36 cellular contexts compared by ENCODE assay signal in the genomic region with DNA sequence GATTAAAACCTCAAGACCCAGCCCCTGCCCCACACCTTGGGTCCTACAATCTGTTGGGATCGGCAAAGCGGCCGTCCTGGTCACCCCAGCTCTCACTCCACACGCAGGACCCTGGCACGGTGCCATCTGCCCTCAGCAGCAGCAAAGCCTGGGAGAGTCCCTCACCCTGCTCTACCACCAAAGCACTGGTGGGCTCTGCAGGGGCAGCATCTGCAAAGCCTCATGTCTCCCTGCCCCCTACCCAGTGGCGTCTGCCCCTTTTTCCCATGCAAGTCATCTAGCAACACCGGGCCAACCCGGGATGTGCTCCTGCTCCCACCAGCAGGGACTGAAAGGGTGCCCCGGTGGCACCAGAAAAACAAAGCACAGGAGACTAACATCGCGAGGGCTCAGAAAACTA.
"Had no signal": no experiment of that assay in that cellular context is flagged by ENCODE, and none has a peak within 500 bp of the region (broad histone marks: within the 10 kb centered on the region; RNA-seq: fewer than 3 reads in every experiment).

No MANE protein-coding gene starts in this region.

- H3K27ac ChIP-seq: body of pancreas, breast epithelium, SJSA1 had no signal

- H3K4me1 ChIP-seq: breast epithelium, SJSA1 had no signal

- H3K4me3 ChIP-seq: body of pancreas, breast epithelium, MG63, SJSA1 had no signal

- H3K4me2 ChIP-seq: SK-N-SH had no signal

- H3K4me3 Mint-ChIP-seq: activated B cell treated with CpG ODN at 0.5 μM for 24 hours; activated CD4-positive, alpha-beta memory T cell treated with anti-CD3 and anti-CD28 coated beads for 36 hours; activated CD8-positive, alpha-beta memory T cell treated with anti-CD3 and anti-CD28 coated beads, Interleukin-2, amount 10 ng/mL, durations not matched to agents 7 days and 5 days; activated naive CD4-positive, alpha-beta T cell treated with anti-CD3 and anti-CD28 coated beads, Interleukin-2, amount 50 U/mL, for 24 hours; activated naive CD8-positive, alpha-beta T cell treated with anti-CD3 and anti-CD28 coated beads, Interleukin-2, amount 10 ng/mL, durations not matched to agents 7 days and 5 days; T-helper 1 cell treated with Interleukin-12 subunit alpha and Interleukin-12 subunit beta and Interleukin-4 antibody, amounts not matched to agents 30 μg/mL and 1 μg/mL, for 36 hours; T-helper 2 cell treated with Interferon-gamma antibody and Interleukin-4, amounts not matched to agents 5 μg/mL and 100 μg/mL, for 36 hours had no signal

- H3K9ac ChIP-seq: SK-N-SH had no signal

- H3K27me3 ChIP-seq: body of pancreas, breast epithelium, SJSA1 had no signal

- H3K36me3 ChIP-seq: breast epithelium, MG63, SJSA1 had no signal

- H3K36me3 Mint-ChIP-seq: activated CD4-positive, alpha-beta memory T cell treated with anti-CD3 and anti-CD28 coated beads for 36 hours; activated CD8-positive, alpha-beta memory T cell treated with anti-CD3 and anti-CD28 coated beads, Interleukin-2, amount 10 ng/mL, durations not matched to agents 7 days and 5 days; activated naive CD4-positive, alpha-beta T cell treated with anti-CD3 and anti-CD28 coated beads, Interleukin-2, amount 50 U/mL, for 24 hours; activated naive CD8-positive, alpha-beta T cell treated with anti-CD3 and anti-CD28 coated beads, Interleukin-2, amount 10 ng/mL, durations not matched to agents 7 days and 5 days had no signal

- H3K4me1 Mint-ChIP-seq: activated B cell treated with CpG ODN at 0.5 μM for 24 hours; activated CD8-positive, alpha-beta memory T cell treated with anti-CD3 and anti-CD28 coated beads, Interleukin-2, amount 10 ng/mL, durations not matched to agents 7 days and 5 days; activated naive CD4-positive, alpha-beta T cell treated with anti-CD3 and anti-CD28 coated beads, Interleukin-2, amount 50 U/mL, for 24 hours had no signal

- H3K9me3 ChIP-seq: body of pancreas, breast epithelium, MG63, SJSA1, SK-N-SH had no signal

- H3K27me3 Mint-ChIP-seq: activated naive CD4-positive, alpha-beta T cell treated with anti-CD3 and anti-CD28 coated beads, Interleukin-2, amount 50 U/mL, for 24 hours had no signal

- ATAC-seq: activated CD8-positive, alpha-beta memory T cell treated with anti-CD3 and anti-CD28 coated beads, Interleukin-2, amount 10 ng/mL, durations not matched to agents 7 days and 5 days; body of pancreas; Panc1 had no signal

- H3K27ac Mint-ChIP-seq: activated B cell treated with CpG ODN at 0.5 μM for 24 hours; activated CD4-positive, alpha-beta memory T cell treated with anti-CD3 and anti-CD28 coated beads for 36 hours; activated CD8-positive, alpha-beta memory T cell treated with anti-CD3 and anti-CD28 coated beads, Interleukin-2, amount 10 ng/mL, durations not matched to agents 7 days and 5 days; activated naive CD4-positive, alpha-beta T cell treated with anti-CD3 and anti-CD28 coated beads, Interleukin-2, amount 50 U/mL, for 24 hours; activated naive CD8-positive, alpha-beta T cell treated with anti-CD3 and anti-CD28 coated beads, Interleukin-2, amount 10 ng/mL, durations not matched to agents 7 days and 5 days; T-helper 1 cell treated with Interleukin-12 subunit alpha and Interleukin-12 subunit beta and Interleukin-4 antibody, amounts not matched to agents 30 μg/mL and 1 μg/mL, for 36 hours; T-helper 2 cell treated with Interferon-gamma antibody and Interleukin-4, amounts not matched to agents 5 μg/mL and 100 μg/mL, for 36 hours had no signal

- H3K9me3 Mint-ChIP-seq: activated B cell treated with CpG ODN at 0.5 μM for 24 hours; activated CD4-positive, alpha-beta memory T cell treated with anti-CD3 and anti-CD28 coated beads for 36 hours; activated naive CD4-positive, alpha-beta T cell treated with anti-CD3 and anti-CD28 coated beads, Interleukin-2, amount 50 U/mL, for 24 hours; activated naive CD8-positive, alpha-beta T cell treated with anti-CD3 and anti-CD28 coated beads, Interleukin-2, amount 10 ng/mL, durations not matched to agents 7 days and 5 days; T-helper 1 cell treated with Interleukin-12 subunit alpha and Interleukin-12 subunit beta and Interleukin-4 antibody, amounts not matched to agents 30 μg/mL and 1 μg/mL, for 36 hours; T-helper 2 cell treated with Interferon-gamma antibody and Interleukin-4, amounts not matched to agents 5 μg/mL and 100 μg/mL, for 36 hours had no signal

- DNase-seq: activated B cell treated with CpG ODN at 0.5 μM for 24 hours; activated CD4-positive, alpha-beta memory T cell treated with anti-CD3 and anti-CD28 coated beads for 36 hours; activated CD4-positive, alpha-beta T cell treated with anti-CD3 and anti-CD28 coated beads for 4 hours; activated CD4-positive, alpha-beta T cell treated with anti-CD3 and anti-CD28 coated beads, Interleukin-2, amount 50 U/mL, for 1 hour; activated CD4-positive, CD25-positive, alpha-beta regulatory T cell treated with anti-CD3 and anti-CD28 coated beads, Interleukin-2, amount 50 U/mL, for 72 hours; activated CD8-positive, alpha-beta memory T cell treated with anti-CD3 and anti-CD28 coated beads for 24 hours; activated CD8-positive, alpha-beta memory T cell treated with anti-CD3 and anti-CD28 coated beads, Interleukin-2, amount 10 ng/mL, durations not matched to agents 7 days and 5 days; activated CD8-positive, alpha-beta memory T cell treated with anti-CD3 and anti-CD28 coated beads, Interleukin-2, amount 50 U/mL, for 48 hours; activated gamma-delta T cell; activated naive CD4-positive, alpha-beta T cell treated with Interleukin-2 at 50 U/mL for 16 hours; activated naive CD8-positive, alpha-beta T cell treated with anti-CD3 and anti-CD28 coated beads, Interleukin-2, amount 10 ng/mL, durations not matched to agents 7 days and 5 days; activated T-cell treated with anti-CD3 and anti-CD28 coated beads, Interleukin-2, amount 50 U/mL, for 48 hours; body of pancreas; caudate nucleus; cerebellar nuclear complex; Kasumi-1; MG63; NCI-H1048; NCI-H1105 treated with DMSO at 0.1 percent for 48 hours; NCI-H1436; NCI-H1694; NCI-H1930; NCI-H2081 treated with DMSO at 0.1 percent for 48 hours; NCI-H226; NCI-H446 treated with DMSO at 0.1 percent for 48 hours; NCI-H524; NCI-H69; NCI-H82; SHP77 treated with DMSO at 0.1 percent for 48 hours; SK-N-SH had no signal
